In genomic region chr16:3467920-3468319, GRCh38 we compare ENCODE assay signal across 1 cellular context.
TF ChIP-seq lines count a peak whose summit lies in the region.

No MANE protein-coding gene starts in this region.

TF ChIP-seq in IMR-90, 13 proteins besides CTCF, POLR2A, EP300 and RAD21:
- TF ChIP-seq MAZ (IDR thresholded peaks at IDR 0.05; ENCODE audit: borderline replicate concordance, low read depth, low read length) (no peak), RFX5 (IDR thresholded peaks at IDR 0.05; ENCODE audit: low read depth, low read length) (no peak), ELK1 (IDR thresholded peaks at IDR 0.05; ENCODE audit: borderline replicate concordance, low read depth, low read length) (no peak), BHLHE40 (IDR thresholded peaks at IDR 0.05; ENCODE audit: low read depth, low read length) (no peak), FOS (IDR thresholded peaks at IDR 0.05; ENCODE audit: low read depth, low read length) (no peak), CHD1 (IDR thresholded peaks at IDR 0.05; ENCODE audit: low read depth, low read length) (no peak), RCOR1 (IDR thresholded peaks at IDR 0.05; ENCODE audit: insufficient replicate concordance, low read length) (no peak), MXI1 (IDR thresholded peaks at IDR 0.05; ENCODE audit: borderline replicate concordance, low read depth, low read length) (no peak), MAFK (IDR thresholded peaks at IDR 0.05; ENCODE audit: low read depth, low read length) (no peak)
- TF ChIP-seq, protein P1, sequence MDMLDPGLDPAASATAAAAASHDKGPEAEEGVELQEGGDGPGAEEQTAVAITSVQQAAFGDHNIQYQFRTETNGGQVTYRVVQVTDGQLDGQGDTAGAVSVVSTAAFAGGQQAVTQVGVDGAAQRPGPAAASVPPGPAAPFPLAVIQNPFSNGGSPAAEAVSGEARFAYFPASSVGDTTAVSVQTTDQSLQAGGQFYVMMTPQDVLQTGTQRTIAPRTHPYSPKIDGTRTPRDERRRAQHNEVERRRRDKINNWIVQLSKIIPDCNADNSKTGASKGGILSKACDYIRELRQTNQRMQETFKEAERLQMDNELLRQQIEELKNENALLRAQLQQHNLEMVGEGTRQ (IDR thresholded peaks at IDR 0.05; ENCODE audit: low read depth, low read length) = no peak
